Comparison of ENCODE assay signal across 1 cellular context in the genomic region with DNA sequence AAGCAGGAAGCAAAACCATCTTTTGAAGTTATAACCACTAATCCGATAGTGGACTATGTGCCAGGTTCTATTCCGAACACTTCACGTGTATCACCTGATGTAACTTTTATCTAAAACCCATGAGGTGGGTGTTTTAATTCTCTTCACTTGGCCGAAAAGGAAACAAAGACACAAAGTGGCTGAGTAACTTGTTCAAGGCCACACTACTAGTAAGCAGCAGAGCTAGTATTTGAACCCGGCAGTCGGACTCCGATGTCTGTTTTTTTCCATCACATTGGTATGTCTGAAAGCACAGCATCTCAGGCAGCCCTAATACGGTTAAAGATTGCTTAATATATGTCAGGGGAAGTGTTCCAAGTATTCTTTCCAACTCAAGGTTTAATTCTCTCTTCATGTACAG.
A peak's percentile ranks its signal among the peaks of the same experiment; 100 is the strongest.
TF ChIP-seq lines count a peak whose summit lies in the region.

No MANE protein-coding gene starts in this region.

TF ChIP-seq in HepG2, 621 proteins besides CTCF, POLR2A, EP300 and RAD21 (continues in another document):
- TF ChIP-seq SOX6 (IDR thresholded peaks at IDR 0.05) (no peak), SOX6 (CRISPR knock-in tag; IDR thresholded peaks at IDR 0.05) (peak; percentile 83), FOXJ3 (CRISPR knock-in tag; IDR thresholded peaks at IDR 0.05; ENCODE audit: borderline replicate concordance) (peak; percentile 69; the same call in 1 of the 2 replicates), BCL6 (CRISPR knock-in tag; IDR thresholded peaks at IDR 0.05) (peak; percentile 56), ETV5 (CRISPR knock-in tag; IDR thresholded peaks at IDR 0.05; ENCODE audit: borderline replicate concordance) (peak; percentile 26; the same call in 1 of the 2 replicates), ZNF496 (CRISPR knock-in tag; IDR thresholded peaks at IDR 0.05; ENCODE audit: insufficient replicate concordance) (no peak), ZNF670 (CRISPR knock-in tag; IDR thresholded peaks at IDR 0.05; ENCODE audit: borderline replicate concordance) (0 out of 2 replicates have a peak, but pooled peaks have one; percentile 48), TBX2 (CRISPR knock-in tag; IDR thresholded peaks at IDR 0.05; ENCODE audit: borderline replicate concordance) (peak; percentile 37; the same call in 1 of the 2 replicates), ZFP36L1 (CRISPR knock-in tag; IDR thresholded peaks at IDR 0.05) (peak; percentile 50; the same call in 1 of the 2 replicates), RBAK (CRISPR knock-in tag; IDR thresholded peaks at IDR 0.05) (no peak), NR2F6 (IDR thresholded peaks at IDR 0.05) (no peak), NR2F6 (CRISPR knock-in tag; IDR thresholded peaks at IDR 0.05) (peak; percentile 37; the same call in 1 of the 2 replicates), TFE3 (CRISPR knock-in tag; IDR thresholded peaks at IDR 0.05) (peak; percentile 58; the same call in 1 of the 2 replicates), TCF7 (IDR thresholded peaks at IDR 0.05; ENCODE audit: low read depth) (0 out of 2 replicates have a peak, but pooled peaks have one; percentile 38), HOXA3 (CRISPR knock-in tag; IDR thresholded peaks at IDR 0.05) (peak; percentile 35; the same call in 1 of the 2 replicates), ZMYM4 (CRISPR knock-in tag; IDR thresholded peaks at IDR 0.05) (peak; percentile 70), ZNF468 (CRISPR knock-in tag; IDR thresholded peaks at IDR 0.05) (no peak), SAP130 (CRISPR knock-in tag; IDR thresholded peaks at IDR 0.05; ENCODE audit: low read depth) (peak; percentile 65), ZNF362 (CRISPR knock-in tag; IDR thresholded peaks at IDR 0.05; ENCODE audit: borderline replicate concordance) (peak; percentile 36; the same call in 1 of the 2 replicates), ZSCAN29 (CRISPR knock-in tag; conservative IDR thresholded peaks at IDR 0.05) (0 out of 2 replicates have a peak, but pooled peaks have one; percentile 44), ZNF652 (CRISPR knock-in tag; IDR thresholded peaks at IDR 0.05; ENCODE audit: borderline replicate concordance, low read depth) (peak; percentile 78), ZNF629 (CRISPR knock-in tag; conservative IDR thresholded peaks at IDR 0.05) (no peak), SRF (IDR thresholded peaks at IDR 0.05; ENCODE audit: low read depth, low read length) (0 out of 2 replicates have a peak, but pooled peaks have one; percentile 49), HOXA7 (CRISPR knock-in tag; IDR thresholded peaks at IDR 0.05) (no peak), MXI1 (IDR thresholded peaks at IDR 0.05; ENCODE audit: borderline replicate concordance, low read depth, low read length) (0 out of 3 replicates have a peak, but pooled peaks have one; percentile 18), HOXA9 (CRISPR knock-in tag; IDR thresholded peaks at IDR 0.05; ENCODE audit: borderline replicate concordance) (no peak), ZBTB10 (CRISPR knock-in tag; IDR thresholded peaks at IDR 0.05; ENCODE audit: borderline replicate concordance) (no peak), CREM (IDR thresholded peaks at IDR 0.05) (0 out of 2 replicates have a peak, but pooled peaks have one; percentile 23), CREM (CRISPR knock-in tag; IDR thresholded peaks at IDR 0.05) (no peak), SNAPC4 (CRISPR knock-in tag; IDR thresholded peaks at IDR 0.05) (no peak), SMAD1 (CRISPR knock-in tag; IDR thresholded peaks at IDR 0.05; ENCODE audit: borderline replicate concordance, low read depth) (no peak), ELF3 (CRISPR knock-in tag; IDR thresholded peaks at IDR 0.05) (peak; percentile 81), POLR2AphosphoS5 (IDR thresholded peaks at IDR 0.05; ENCODE audit: low read depth, low read length) (peak; percentile 43), KAT8 (CRISPR knock-in tag; IDR thresholded peaks at IDR 0.05) (peak; percentile 56), SOX5 (CRISPR knock-in tag; IDR thresholded peaks at IDR 0.05; ENCODE audit: borderline replicate concordance) (peak; percentile 70; the same call in 1 of the 2 replicates)
- TF ChIP-seq, protein P1, sequence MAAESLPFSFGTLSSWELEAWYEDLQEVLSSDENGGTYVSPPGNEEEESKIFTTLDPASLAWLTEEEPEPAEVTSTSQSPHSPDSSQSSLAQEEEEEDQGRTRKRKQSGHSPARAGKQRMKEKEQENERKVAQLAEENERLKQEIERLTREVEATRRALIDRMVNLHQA (CRISPR knock-in tag; IDR thresholded peaks at IDR 0.05) = no peak
- TF ChIP-seq, protein P2, sequence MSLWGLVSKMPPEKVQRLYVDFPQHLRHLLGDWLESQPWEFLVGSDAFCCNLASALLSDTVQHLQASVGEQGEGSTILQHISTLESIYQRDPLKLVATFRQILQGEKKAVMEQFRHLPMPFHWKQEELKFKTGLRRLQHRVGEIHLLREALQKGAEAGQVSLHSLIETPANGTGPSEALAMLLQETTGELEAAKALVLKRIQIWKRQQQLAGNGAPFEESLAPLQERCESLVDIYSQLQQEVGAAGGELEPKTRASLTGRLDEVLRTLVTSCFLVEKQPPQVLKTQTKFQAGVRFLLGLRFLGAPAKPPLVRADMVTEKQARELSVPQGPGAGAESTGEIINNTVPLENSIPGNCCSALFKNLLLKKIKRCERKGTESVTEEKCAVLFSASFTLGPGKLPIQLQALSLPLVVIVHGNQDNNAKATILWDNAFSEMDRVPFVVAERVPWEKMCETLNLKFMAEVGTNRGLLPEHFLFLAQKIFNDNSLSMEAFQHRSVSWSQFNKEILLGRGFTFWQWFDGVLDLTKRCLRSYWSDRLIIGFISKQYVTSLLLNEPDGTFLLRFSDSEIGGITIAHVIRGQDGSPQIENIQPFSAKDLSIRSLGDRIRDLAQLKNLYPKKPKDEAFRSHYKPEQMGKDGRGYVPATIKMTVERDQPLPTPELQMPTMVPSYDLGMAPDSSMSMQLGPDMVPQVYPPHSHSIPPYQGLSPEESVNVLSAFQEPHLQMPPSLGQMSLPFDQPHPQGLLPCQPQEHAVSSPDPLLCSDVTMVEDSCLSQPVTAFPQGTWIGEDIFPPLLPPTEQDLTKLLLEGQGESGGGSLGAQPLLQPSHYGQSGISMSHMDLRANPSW (CRISPR knock-in tag; IDR thresholded peaks at IDR 0.05; ENCODE audit: borderline replicate concordance) = peak; percentile 78; the same call in 1 of the 2 replicates
- TF ChIP-seq, protein P3, sequence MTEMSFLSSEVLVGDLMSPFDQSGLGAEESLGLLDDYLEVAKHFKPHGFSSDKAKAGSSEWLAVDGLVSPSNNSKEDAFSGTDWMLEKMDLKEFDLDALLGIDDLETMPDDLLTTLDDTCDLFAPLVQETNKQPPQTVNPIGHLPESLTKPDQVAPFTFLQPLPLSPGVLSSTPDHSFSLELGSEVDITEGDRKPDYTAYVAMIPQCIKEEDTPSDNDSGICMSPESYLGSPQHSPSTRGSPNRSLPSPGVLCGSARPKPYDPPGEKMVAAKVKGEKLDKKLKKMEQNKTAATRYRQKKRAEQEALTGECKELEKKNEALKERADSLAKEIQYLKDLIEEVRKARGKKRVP (CRISPR knock-in tag; IDR thresholded peaks at IDR 0.05) = peak in 1 of 2 experiments; percentile 79; a peak in 2 of 4 replicates
- TF ChIP-seq, protein P4, sequence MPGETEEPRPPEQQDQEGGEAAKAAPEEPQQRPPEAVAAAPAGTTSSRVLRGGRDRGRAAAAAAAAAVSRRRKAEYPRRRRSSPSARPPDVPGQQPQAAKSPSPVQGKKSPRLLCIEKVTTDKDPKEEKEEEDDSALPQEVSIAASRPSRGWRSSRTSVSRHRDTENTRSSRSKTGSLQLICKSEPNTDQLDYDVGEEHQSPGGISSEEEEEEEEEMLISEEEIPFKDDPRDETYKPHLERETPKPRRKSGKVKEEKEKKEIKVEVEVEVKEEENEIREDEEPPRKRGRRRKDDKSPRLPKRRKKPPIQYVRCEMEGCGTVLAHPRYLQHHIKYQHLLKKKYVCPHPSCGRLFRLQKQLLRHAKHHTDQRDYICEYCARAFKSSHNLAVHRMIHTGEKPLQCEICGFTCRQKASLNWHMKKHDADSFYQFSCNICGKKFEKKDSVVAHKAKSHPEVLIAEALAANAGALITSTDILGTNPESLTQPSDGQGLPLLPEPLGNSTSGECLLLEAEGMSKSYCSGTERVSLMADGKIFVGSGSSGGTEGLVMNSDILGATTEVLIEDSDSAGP (CRISPR knock-in tag; IDR thresholded peaks at IDR 0.05; ENCODE audit: borderline replicate concordance) = no peak
